ENCODE assay signal across 18 cellular contexts in the genomic region with DNA sequence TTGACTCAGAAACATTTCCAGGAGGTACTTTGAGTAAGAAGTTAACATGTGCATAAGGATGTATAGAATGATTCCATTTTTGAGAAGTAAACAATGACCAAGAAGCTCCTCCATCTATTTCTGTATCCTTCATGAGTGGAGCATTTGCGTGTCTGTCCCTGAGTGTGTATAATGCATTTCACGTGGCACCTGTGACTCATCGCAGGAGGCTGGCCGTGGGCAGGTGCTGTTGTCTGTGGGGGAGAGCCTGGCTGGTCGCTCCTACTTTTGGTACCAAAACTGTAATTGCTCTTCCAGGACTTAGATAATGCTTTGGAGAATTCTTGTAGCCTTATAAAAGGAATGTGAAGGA. TPM values are rescaled to one million over a fixed set of nuclear protein-coding genes. Genes with fewer than 3 reads are reported as not detected.
DNase-seq lines count a peak whose midpoint lies in the region; ATAC-seq and TF ChIP-seq lines count a peak whose summit lies in the region.
"Had no signal": no experiment of that assay in that cellular context is flagged by ENCODE, and none has a peak within 500 bp of the region (broad histone marks: within the 10 kb centered on the region; RNA-seq: fewer than 3 reads in every experiment).

No MANE protein-coding gene starts in this region.

- H3K27me3 Mint-ChIP-seq in activated CD4-positive, alpha-beta memory T cell treated with anti-CD3 and anti-CD28 coated beads for 36 hours: no peaks in the 10 kb centered on the region
- H3K27me3 Mint-ChIP-seq in activated CD4-positive, alpha-beta memory T cell treated with anti-CD3 and anti-CD28 coated beads, Interleukin-2, amount 10 ng/mL, durations not matched to agents 7 days and 5 days: peaks cover 6% of the 10 kb centered on the region
- H3K27me3 Mint-ChIP-seq in CD4-positive, CD25-positive, alpha-beta regulatory T cell: no peaks in the 10 kb centered on the region
- H3K27me3 Mint-ChIP-seq in naive thymus-derived CD8-positive, alpha-beta T cell: no peaks in the 10 kb centered on the region
- H3K27me3 Mint-ChIP-seq: activated naive CD8-positive, alpha-beta T cell treated with anti-CD3 and anti-CD28 coated beads, Interleukin-2, amount 10 ng/mL, durations not matched to agents 7 days and 5 days had no signal

- TF ChIP-seq CTCF in VCaP (conservative IDR thresholded peaks at IDR 0.05) (no peak), GM10248 (IDR thresholded peaks at IDR 0.05; ENCODE audit: control extremely low read depth, extremely low read depth, low read depth, missing control alignments) (no peak)

- no peak overlapping the region for H3K27ac ChIP-seq in CD4-positive, CD25-positive, alpha-beta regulatory T cell (ENCODE audit: insufficient read depth, low read length, poor library complexity, severe bottlenecking)
- peak overlapping the region; percentile 97 for H3K27ac ChIP-seq in VCaP
- H3K27ac ChIP-seq: epithelial cell of prostate had no signal

- H3K9me3 ChIP-seq in CD4-positive, CD25-positive, alpha-beta regulatory T cell (ENCODE audit: control insufficient read depth in 2 of 2, low read length in 2 of 2): no peaks in the 10 kb centered on the region
- H3K9me3 ChIP-seq: left lung had no signal

- peak; percentile 60 for DNase-seq in activated CD4-positive, alpha-beta memory T cell treated with anti-CD3 and anti-CD28 coated beads for 36 hours
- DNase-seq in activated CD4-positive, alpha-beta memory T cell treated with anti-CD3 and anti-CD28 coated beads, Interleukin-2, amount 10 ng/mL, durations not matched to agents 7 days and 5 days: no peak
- no peak for DNase-seq in CD4-positive, CD25-positive, alpha-beta regulatory T cell
- no peak for DNase-seq in naive thymus-derived CD8-positive, alpha-beta T cell
- DNase-seq in CD1c-positive myeloid dendritic cell (ENCODE audit: extremely low spot score): no peak
- no peak for DNase-seq in GM10248 (ENCODE audit: extremely low spot score)
- no peak for DNase-seq in NCI-H2196 treated with DMSO at 0.1 percent for 48 hours (lab: John Stamatoyannopoulos, UW; ENCODE audit: unreplicated experiment)
- DNase-seq: activated naive CD8-positive, alpha-beta T cell treated with anti-CD3 and anti-CD28 coated beads, Interleukin-2, amount 10 ng/mL, durations not matched to agents 7 days and 5 days; foreskin melanocyte; Kasumi-1; NCI-H1105 treated with DMSO at 0.1 percent for 48 hours; small intestine had no signal

- intact Hi-C loops in activated CD4-positive, alpha-beta memory T cell treated with anti-CD3 and anti-CD28 coated beads for 36 hours (cut with micrococcal nuclease): no loop called here

- POLR2A ChIA-PET in activated CD4-positive, alpha-beta memory T cell treated with anti-CD3 and anti-CD28 coated beads for 36 hours (lab: Charles Lee): no interaction called here
- POLR2A ChIA-PET in activated CD4-positive, alpha-beta memory T cell treated with anti-CD3 and anti-CD28 coated beads, Interleukin-2, amount 10 ng/mL, durations not matched to agents 7 days and 5 days (lab: Charles Lee): no interaction called here
- POLR2A ChIA-PET in naive thymus-derived CD8-positive, alpha-beta T cell (lab: Charles Lee): no interaction called here
- POLR2A ChIA-PET in GM10248 (lab: Yijun Ruan, JAX): no interaction called here

- CTCF ChIA-PET in activated CD4-positive, alpha-beta memory T cell treated with anti-CD3 and anti-CD28 coated beads for 36 hours (lab: Charles Lee): interaction anchor here (0.7 kb wide), 1 partner anchor 21 kb away, joined by 5 read pairs; no protein-coding TSS in a partner anchor
- CTCF ChIA-PET in activated CD4-positive, alpha-beta memory T cell treated with anti-CD3 and anti-CD28 coated beads, Interleukin-2, amount 10 ng/mL, durations not matched to agents 7 days and 5 days (lab: Charles Lee): no interaction called here
- CTCF ChIA-PET in GM10248 (lab: Yijun Ruan, JAX): no interaction called here

- peaks cover 11% of the 10 kb centered on the region for H3K36me3 ChIP-seq in CD4-positive, CD25-positive, alpha-beta regulatory T cell (ENCODE audit: control insufficient read depth, insufficient read depth, low read length)

- no peaks in the 10 kb centered on the region for H3K27me3 ChIP-seq in CD4-positive, CD25-positive, alpha-beta regulatory T cell (ENCODE audit: control insufficient read depth, insufficient read depth, low read length)
- H3K27me3 ChIP-seq: left lung had no signal

- H3K27ac Mint-ChIP-seq in activated CD4-positive, alpha-beta memory T cell treated with anti-CD3 and anti-CD28 coated beads for 36 hours: no peak overlapping the region
- H3K27ac Mint-ChIP-seq in activated CD4-positive, alpha-beta memory T cell treated with anti-CD3 and anti-CD28 coated beads, Interleukin-2, amount 10 ng/mL, durations not matched to agents 7 days and 5 days: no peak overlapping the region
- peak overlapping the region; percentile 46 to 63 (median 54) for H3K27ac Mint-ChIP-seq in CD4-positive, CD25-positive, alpha-beta regulatory T cell
- peak overlapping the region in 6 of 10 donors; percentile 31 to 85 (median 68) for H3K27ac Mint-ChIP-seq in naive thymus-derived CD8-positive, alpha-beta T cell
- H3K27ac Mint-ChIP-seq: activated naive CD8-positive, alpha-beta T cell treated with anti-CD3 and anti-CD28 coated beads, Interleukin-2, amount 10 ng/mL, durations not matched to agents 7 days and 5 days; stimulated activated effector memory CD8-positive, alpha-beta T cell treated with anti-CD3 and anti-CD28 coated beads, Interleukin-12 subunit alpha, Interleukin-12 subunit beta, amount 100 ng/mL, for 72 hours had no signal

- peaks cover 20% of the 10 kb centered on the region for H3K36me3 Mint-ChIP-seq in activated CD4-positive, alpha-beta memory T cell treated with anti-CD3 and anti-CD28 coated beads for 36 hours
- H3K36me3 Mint-ChIP-seq in activated CD4-positive, alpha-beta memory T cell treated with anti-CD3 and anti-CD28 coated beads, Interleukin-2, amount 10 ng/mL, durations not matched to agents 7 days and 5 days (ENCODE audit: low read depth): peaks cover 21% of the 10 kb centered on the region
- H3K36me3 Mint-ChIP-seq in CD4-positive, CD25-positive, alpha-beta regulatory T cell: peaks cover 5% of the 10 kb centered on the region
- peaks cover 0 to 7% (median 0%) of the 10 kb centered on the region in 3 donors for H3K36me3 Mint-ChIP-seq in naive thymus-derived CD8-positive, alpha-beta T cell

- peaks cover 53% of the 10 kb centered on the region for H3K4me1 Mint-ChIP-seq in activated CD4-positive, alpha-beta memory T cell treated with anti-CD3 and anti-CD28 coated beads for 36 hours (ENCODE audit: low read depth)
- H3K4me1 Mint-ChIP-seq in activated CD4-positive, alpha-beta memory T cell treated with anti-CD3 and anti-CD28 coated beads, Interleukin-2, amount 10 ng/mL, durations not matched to agents 7 days and 5 days: peaks cover 36% of the 10 kb centered on the region
- peaks cover 9 to 43% (median 32%) of the 10 kb centered on the region in 4 donors for H3K4me1 Mint-ChIP-seq in CD4-positive, CD25-positive, alpha-beta regulatory T cell
- peaks cover 32 to 75% (median 51%) of the 10 kb centered on the region in 4 donors for H3K4me1 Mint-ChIP-seq in naive thymus-derived CD8-positive, alpha-beta T cell

- H3K9me3 Mint-ChIP-seq in activated CD4-positive, alpha-beta memory T cell treated with anti-CD3 and anti-CD28 coated beads for 36 hours: no peaks in the 10 kb centered on the region
- H3K9me3 Mint-ChIP-seq in activated CD4-positive, alpha-beta memory T cell treated with anti-CD3 and anti-CD28 coated beads, Interleukin-2, amount 10 ng/mL, durations not matched to agents 7 days and 5 days: no peaks in the 10 kb centered on the region
- H3K9me3 Mint-ChIP-seq in CD4-positive, CD25-positive, alpha-beta regulatory T cell: no peaks in the 10 kb centered on the region
- H3K9me3 Mint-ChIP-seq in naive thymus-derived CD8-positive, alpha-beta T cell: no peaks in the 10 kb centered on the region
- H3K9me3 Mint-ChIP-seq: activated naive CD8-positive, alpha-beta T cell treated with anti-CD3 and anti-CD28 coated beads, Interleukin-2, amount 10 ng/mL, durations not matched to agents 7 days and 5 days; stimulated activated effector memory CD8-positive, alpha-beta T cell treated with anti-CD3 and anti-CD28 coated beads, Interleukin-12 subunit alpha, Interleukin-12 subunit beta, amount 100 ng/mL, for 72 hours had no signal

- peaks cover 23% of the 10 kb centered on the region for H3K4me1 ChIP-seq in CD4-positive, CD25-positive, alpha-beta regulatory T cell (ENCODE audit: control insufficient read depth, insufficient read depth, low read length, poor library complexity, severe bottlenecking)

- no peak for ATAC-seq in CD4-positive, CD25-positive, alpha-beta regulatory T cell (ENCODE audit: low read depth in 2 of 2)
- no peak for ATAC-seq in naive thymus-derived CD8-positive, alpha-beta T cell
- ATAC-seq: Panc1; stimulated activated effector memory CD8-positive, alpha-beta T cell treated with anti-CD3 and anti-CD28 coated beads, Interleukin-12 subunit alpha, Interleukin-12 subunit beta, amount 100 ng/mL, for 72 hours had no signal

- no peak overlapping the region for H3K4me3 ChIP-seq in CD4-positive, CD25-positive, alpha-beta regulatory T cell (ENCODE audit: low read depth, low read length)
- H3K4me3 ChIP-seq: left lung had no signal

- H3K4me3 Mint-ChIP-seq in activated CD4-positive, alpha-beta memory T cell treated with anti-CD3 and anti-CD28 coated beads for 36 hours: no peak overlapping the region
- H3K4me3 Mint-ChIP-seq in activated CD4-positive, alpha-beta memory T cell treated with anti-CD3 and anti-CD28 coated beads, Interleukin-2, amount 10 ng/mL, durations not matched to agents 7 days and 5 days: no peak overlapping the region
- no peak overlapping the region for H3K4me3 Mint-ChIP-seq in CD4-positive, CD25-positive, alpha-beta regulatory T cell
- H3K4me3 Mint-ChIP-seq in naive thymus-derived CD8-positive, alpha-beta T cell: no peak overlapping the region
- H3K4me3 Mint-ChIP-seq: activated naive CD8-positive, alpha-beta T cell treated with anti-CD3 and anti-CD28 coated beads, Interleukin-2, amount 10 ng/mL, durations not matched to agents 7 days and 5 days; stimulated activated effector memory CD8-positive, alpha-beta T cell treated with anti-CD3 and anti-CD28 coated beads, Interleukin-12 subunit alpha, Interleukin-12 subunit beta, amount 100 ng/mL, for 72 hours had no signal

RNA-seq across cellular contexts. Expression of a gene that starts 16.5 kb away (rescaled TPM):
- 10 to 100 TPM; 21.1 to 21.2 TPM for total RNA-seq in activated CD4-positive, alpha-beta memory T cell treated with anti-CD3 and anti-CD28 coated beads for 36 hours
- 10 to 100 TPM; 12.7 to 13.3 TPM for total RNA-seq in activated CD4-positive, alpha-beta memory T cell treated with anti-CD3 and anti-CD28 coated beads, Interleukin-2, amount 10 ng/mL, durations not matched to agents 7 days and 5 days
- 18.8 TPM for total RNA-seq in CD4-positive, CD25-positive, alpha-beta regulatory T cell
- polyA plus RNA-seq in CD4-positive, CD25-positive, alpha-beta regulatory T cell: 1 to 10 TPM; 2.8 to 3.6 (median 3.4) TPM
- total RNA-seq in naive thymus-derived CD8-positive, alpha-beta T cell: 10 to 100 TPM; 16.5 to 18.7 TPM
- 1 to 10 TPM; 2.7 to 6.9 (median 3.8) TPM for polyA plus RNA-seq in naive thymus-derived CD8-positive, alpha-beta T cell
- total RNA-seq: myocyte had no signal

RNA-seq across cellular contexts. Expression of a gene that starts 34.1 kb away (rescaled TPM):
- under 1 TPM; 0.38 to 0.53 TPM for total RNA-seq in activated CD4-positive, alpha-beta memory T cell treated with anti-CD3 and anti-CD28 coated beads for 36 hours
- not detected for total RNA-seq in activated CD4-positive, alpha-beta memory T cell treated with anti-CD3 and anti-CD28 coated beads, Interleukin-2, amount 10 ng/mL, durations not matched to agents 7 days and 5 days
- 0.25 TPM for total RNA-seq in CD4-positive, CD25-positive, alpha-beta regulatory T cell
- polyA plus RNA-seq in CD4-positive, CD25-positive, alpha-beta regulatory T cell: not detected
- total RNA-seq in naive thymus-derived CD8-positive, alpha-beta T cell: under 1 TPM in 1 of 2 experiments, not detected in 1; 0.14 TPM
- not detected for polyA plus RNA-seq in naive thymus-derived CD8-positive, alpha-beta T cell
- total RNA-seq: activated naive CD8-positive, alpha-beta T cell treated with anti-CD3 and anti-CD28 coated beads, Interleukin-2, amount 10 ng/mL, durations not matched to agents 7 days and 5 days; myocyte had no signal

Comparison
In these comparisons a context has a peak if more than half of its experiments do, and no peak if none do; other contexts are left out.
1. H3K27ac Mint-ChIP-seq: peak in CD4-positive, CD25-positive, alpha-beta regulatory T cell (3 of 3) and naive thymus-derived CD8-positive, alpha-beta T cell (6 of 10); none in activated CD4-positive, alpha-beta memory T cell treated with anti-CD3 and anti-CD28 coated beads for 36 hours (single experiment) and activated CD4-positive, alpha-beta memory T cell treated with anti-CD3 and anti-CD28 coated beads, Interleukin-2, amount 10 ng/mL, durations not matched to agents 7 days and 5 days (single experiment).